8 cellular contexts compared by ENCODE assay signal in the genomic region with DNA sequence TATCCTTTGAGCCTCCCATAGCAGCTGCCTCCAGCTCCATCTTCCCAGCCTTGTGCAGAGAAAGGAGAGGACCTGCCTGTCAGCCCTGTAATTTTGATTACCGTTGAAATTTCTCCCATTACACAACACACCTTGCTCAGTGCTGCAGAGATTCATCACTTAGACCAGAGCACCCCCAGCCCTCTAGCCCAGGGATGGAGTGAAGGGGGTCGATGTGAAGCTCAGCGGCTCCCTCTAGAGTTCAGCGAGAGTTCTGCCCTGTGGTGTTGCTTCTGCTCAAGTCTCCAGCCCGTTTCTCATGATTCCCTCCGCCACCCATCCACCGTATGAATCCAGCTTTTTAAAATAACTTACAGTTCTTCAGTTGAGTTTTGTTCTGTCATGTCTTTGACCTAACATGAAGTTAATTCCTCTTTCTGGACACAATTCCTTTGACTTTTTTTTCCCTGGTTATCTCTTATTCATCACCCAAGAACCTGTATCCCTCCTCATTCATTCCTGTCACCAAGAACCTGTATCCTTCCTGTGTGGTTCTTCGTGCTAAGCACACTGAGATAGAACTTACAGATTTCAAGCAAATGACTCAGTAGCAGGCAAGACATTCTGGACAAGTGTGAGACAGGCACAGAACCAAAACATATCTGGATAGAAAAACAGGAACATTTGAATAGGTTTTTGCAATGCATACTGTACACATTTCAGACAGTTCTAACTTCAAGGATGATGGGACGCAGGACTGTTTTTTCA. TPM values are rescaled to one million over a fixed set of nuclear protein-coding genes. Genes with fewer than 3 reads are reported as not detected.
DNase-seq lines count a peak whose midpoint lies in the region; ATAC-seq and TF ChIP-seq lines count a peak whose summit lies in the region.

No MANE protein-coding gene starts in this region.

- ATAC-seq in thoracic aorta (ENCODE audit: insufficient number of reproducible peaks, low FRiP score, low read depth): no peak

- no peaks in the 10 kb centered on the region for H3K79me2 ChIP-seq in OCI-LY7 (ENCODE audit: insufficient read depth, low read depth, low read length)

- no peak for TF ChIP-seq POLR2A in erythroblast (IDR thresholded peaks at IDR 0.05; ENCODE audit: low read length)

- H3K9me3 ChIP-seq in OCI-LY7 (ENCODE audit: low read length) (no peaks in the 10 kb centered on the region), thoracic aorta (no peaks in the 10 kb centered on the region)

- no peak overlapping the region for H2AFZ ChIP-seq in OCI-LY7 (ENCODE audit: low read length)

- H3K4me1 ChIP-seq in OCI-LY7 (ENCODE audit: insufficient read depth, low read length, poor library complexity, severe bottlenecking) (no peaks in the 10 kb centered on the region), thoracic aorta (ENCODE audit: control insufficient read depth in 1 of 2, low read depth in 2 of 2) (peaks cover 0 to 12% of the 10 kb centered on the region in 2 donors)

- H3K36me3 ChIP-seq in OCI-LY7 (ENCODE audit: insufficient read depth, low read length) (no peaks in the 10 kb centered on the region), thoracic aorta (no peaks in the 10 kb centered on the region)

- peak; percentile 17 for DNase-seq in activated naive CD4-positive, alpha-beta T cell treated with Interleukin-2 at 50 U/mL for 16 hours
- no peak for DNase-seq in activated naive CD4-positive, alpha-beta T cell treated with anti-CD3 and anti-CD28 coated beads, Interleukin-2, amount 50 U/mL, for 16 hours
- DNase-seq in OCI-LY7 (ENCODE audit: low spot score) (peak; percentile 39), erythroblast (lab: John Stamatoyannopoulos, UW) (peak; percentile 7 to 34), thoracic aorta (ENCODE audit: low spot score) (no peak), posterior vena cava (ENCODE audit: low spot score) (no peak), NCI-H2081 (lab: John Stamatoyannopoulos, UW) (no peak), NCI-H128 (lab: John Stamatoyannopoulos, UW; ENCODE audit: unreplicated experiment) (no peak)

- CTCF ChIA-PET in OCI-LY7 (lab: Charles Lee; ENCODE audit: unreplicated experiment): no interaction called here

- no peaks in the 10 kb centered on the region for H4K20me1 ChIP-seq in OCI-LY7 (ENCODE audit: insufficient read depth, low read length)

- no TSS peak for BruUV-seq in OCI-LY7 (replicated peaks; lab: Mats Ljungman, UMichigan)

- POLR2A ChIA-PET in OCI-LY7 (lab: Charles Lee): no interaction called here

- TF ChIP-seq CTCF in OCI-LY7 (conservative IDR thresholded peaks at IDR 0.05; ENCODE audit: low read length): peak; percentile 81
- peak; percentile 10 for TF ChIP-seq CTCF in thoracic aorta (IDR thresholded peaks at IDR 0.05)

- H3K4me3 ChIP-seq in OCI-LY7 (ENCODE audit: low read depth, low read length, poor library complexity, severe bottlenecking) (no peak overlapping the region), thoracic aorta (no peak overlapping the region)

- no peaks in the 10 kb centered on the region for H3K9me2 ChIP-seq in OCI-LY7 (ENCODE audit: insufficient read depth, low read length)

- H3K27me3 ChIP-seq in thoracic aorta (replicated peaks; ENCODE audit: insufficient read depth): no peaks in the 10 kb centered on the region

- intact Hi-C loops in OCI-LY7 (cut with micrococcal nuclease; ENCODE audit: unreplicated experiment): no loop called here
- intact Hi-C loops in posterior vena cava (cut with DNase I): no loop called here

- H3K27ac ChIP-seq in OCI-LY7 (ENCODE audit: low read depth, low read length, poor library complexity, severe bottlenecking): no peak overlapping the region
- H3K27ac ChIP-seq in thoracic aorta: no peak overlapping the region

- H3K4me2 ChIP-seq in OCI-LY7 (ENCODE audit: low read length): no peak overlapping the region

RNA-seq across cellular contexts. Expression of a gene that starts 34.9 kb away (rescaled TPM):
- total RNA-seq in OCI-LY7 (2014; rRNA removed; shearing (Covaris generic)): not detected in 2 replicates
- total RNA-seq in OCI-LY7 (2022): not detected in 2 replicates
- total RNA-seq in thoracic aorta: 10 to 100 TPM; 19.6 to 22.9 TPM
- 10 to 100 TPM; 27.5 to 30.2 TPM for total RNA-seq in posterior vena cava

Comparison
In these comparisons a context has a peak if more than half of its experiments do, and no peak if none do; other contexts are left out.
1. DNase-seq: peak in activated naive CD4-positive, alpha-beta T cell treated with Interleukin-2 at 50 U/mL for 16 hours (single experiment), OCI-LY7 (single experiment) and erythroblast (2 of 2); none in activated naive CD4-positive, alpha-beta T cell treated with anti-CD3 and anti-CD28 coated beads, Interleukin-2, amount 50 U/mL, for 16 hours (single experiment), thoracic aorta (single experiment), posterior vena cava (single experiment), NCI-H2081 (0 of 2) and NCI-H128 (single experiment).
2. RNA of a gene that starts 34.9 kb away (total RNA-seq): 27.5 to 30.2 TPM in posterior vena cava and 19.6 to 22.9 TPM in thoracic aorta; not detected in OCI-LY7; every median in the first group is over 10 times any median in the second.